In the genomic region with DNA sequence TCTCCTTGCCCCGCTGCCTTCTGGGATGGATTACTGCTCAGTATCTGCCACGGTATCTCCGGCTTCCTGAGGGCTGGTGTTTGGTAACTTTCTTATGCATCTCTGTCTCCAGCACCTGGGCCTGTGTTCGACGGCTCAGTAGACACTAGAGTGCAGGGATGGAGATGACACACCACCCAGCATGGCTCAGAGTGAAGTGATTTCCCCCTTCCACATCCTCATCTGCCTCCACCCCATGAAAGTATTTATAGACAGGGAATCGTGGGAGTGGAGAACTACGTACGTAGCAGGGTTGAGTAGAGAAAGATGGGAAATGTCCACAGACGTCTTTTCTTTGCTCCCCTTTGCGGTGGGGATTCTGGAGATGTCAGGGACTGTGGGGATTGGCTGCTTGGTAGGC, we compare ENCODE assay signal across 18 cellular contexts.
"Had no signal": no experiment of that assay in that cellular context is flagged by ENCODE, and none has a peak within 500 bp of the region (broad histone marks: within the 10 kb centered on the region; RNA-seq: fewer than 3 reads in every experiment).

No MANE protein-coding gene starts in this region.

- H3K4me3 Mint-ChIP-seq: activated CD4-positive, alpha-beta T cell treated with anti-CD3 and anti-CD28 coated beads for 36 hours; activated naive CD8-positive, alpha-beta T cell treated with anti-CD3 and anti-CD28 coated beads, Interleukin-2, amount 10 ng/mL, durations not matched to agents 7 days and 5 days; stimulated activated naive CD8-positive, alpha-beta T cell treated with anti-CD3 and anti-CD28 coated beads, Interleukin-15, amount 100 ng/mL, for 72 hours; T-helper 17 cell had no signal

- H3K27me3 Mint-ChIP-seq: activated CD4-positive, alpha-beta T cell treated with anti-CD3 and anti-CD28 coated beads for 36 hours; activated naive CD8-positive, alpha-beta T cell treated with anti-CD3 and anti-CD28 coated beads, Interleukin-2, amount 10 ng/mL, durations not matched to agents 7 days and 5 days; stimulated activated naive CD8-positive, alpha-beta T cell treated with anti-CD3 and anti-CD28 coated beads, Interleukin-15, amount 100 ng/mL, for 72 hours; T-helper 17 cell had no signal

- H3K4me1 ChIP-seq: body of pancreas, SJCRH30, suprapubic skin had no signal

- H3K4me3 ChIP-seq: body of pancreas, dorsolateral prefrontal cortex, SJCRH30, suprapubic skin had no signal

- H3K36me3 ChIP-seq: SJCRH30, suprapubic skin had no signal

- H3K27ac Mint-ChIP-seq: activated CD4-positive, alpha-beta T cell treated with anti-CD3 and anti-CD28 coated beads for 36 hours; activated naive CD8-positive, alpha-beta T cell treated with anti-CD3 and anti-CD28 coated beads, Interleukin-2, amount 10 ng/mL, durations not matched to agents 7 days and 5 days; stimulated activated naive CD8-positive, alpha-beta T cell treated with anti-CD3 and anti-CD28 coated beads, Interleukin-15, amount 100 ng/mL, for 72 hours; T-helper 17 cell had no signal

- H3K9me3 Mint-ChIP-seq: activated naive CD8-positive, alpha-beta T cell treated with anti-CD3 and anti-CD28 coated beads, Interleukin-2, amount 10 ng/mL, durations not matched to agents 7 days and 5 days; stimulated activated naive CD8-positive, alpha-beta T cell treated with anti-CD3 and anti-CD28 coated beads, Interleukin-15, amount 100 ng/mL, for 72 hours had no signal

- H3K9me3 ChIP-seq: body of pancreas, SJCRH30, suprapubic skin had no signal

- H3K27ac ChIP-seq: body of pancreas, dorsolateral prefrontal cortex, SJCRH30, suprapubic skin had no signal

- H3K36me3 Mint-ChIP-seq: activated naive CD8-positive, alpha-beta T cell treated with anti-CD3 and anti-CD28 coated beads, Interleukin-2, amount 10 ng/mL, durations not matched to agents 7 days and 5 days had no signal

- ATAC-seq: activated CD4-positive, alpha-beta T cell treated with anti-CD3 and anti-CD28 coated beads for 36 hours; body of pancreas; left colon; stimulated activated naive CD8-positive, alpha-beta T cell treated with anti-CD3 and anti-CD28 coated beads, Interleukin-15, amount 100 ng/mL, for 72 hours; T-helper 17 cell had no signal

- DNase-seq: activated CD4-positive, alpha-beta T cell treated with anti-CD3 and anti-CD28 coated beads for 36 hours; activated CD4-positive, alpha-beta T cell treated with anti-CD3 and anti-CD28 coated beads, Interleukin-2, amount 50 U/mL, for 48 hours; activated naive CD4-positive, alpha-beta T cell; activated naive CD8-positive, alpha-beta T cell treated with anti-CD3 and anti-CD28 coated beads, Interleukin-2, amount 10 ng/mL, durations not matched to agents 7 days and 5 days; amygdala; dorsolateral prefrontal cortex; hippocampal formation; islet precursor cell; left colon; occipital lobe; SJCRH30; stimulated activated CD4-positive, alpha-beta T cell treated with anti-CD3 and anti-CD28 coated beads, Interleukin-12 subunit alpha, Interleukin-12 subunit beta, amount 100 ng/mL, for 4 hours; stimulated activated CD4-positive, alpha-beta T cell treated with anti-CD3 and anti-CD28 coated beads, Interleukin-2, amount 100 ng/mL, for 24 hours; stimulated activated naive CD8-positive, alpha-beta T cell treated with anti-CD3 and anti-CD28 coated beads, Interleukin-15, amount 100 ng/mL, for 72 hours; T-helper 17 cell; trophoblast cell had no signal

- H3K27me3 ChIP-seq: body of pancreas, dorsolateral prefrontal cortex, SJCRH30, suprapubic skin had no signal
